Comparison of ENCODE assay signal across 11 cellular contexts in genomic region chr17:17179371-17179827, GRCh38. TPM values are rescaled to one million over a fixed set of nuclear protein-coding genes. Genes with fewer than 3 reads are reported as not detected.
A peak's percentile ranks its signal among the peaks of the same experiment; 100 is the strongest.
DNase-seq lines count a peak whose midpoint lies in the region; ATAC-seq and TF ChIP-seq lines count a peak whose summit lies in the region.
"Had no signal": no experiment of that assay in that cellular context is flagged by ENCODE, and none has a peak within 500 bp of the region (broad histone marks: within the 10 kb centered on the region; RNA-seq: fewer than 3 reads in every experiment).

No MANE protein-coding gene starts in this region.

- CTCF ChIA-PET in activated CD8-positive, alpha-beta memory T cell treated with anti-CD3 and anti-CD28 coated beads, Interleukin-2, amount 10 ng/mL, durations not matched to agents 7 days and 5 days (lab: Charles Lee): interaction anchor here (0.6 to 1.8 kb wide), 3 partner anchors 9 to 1004 kb away, joined by 3 to 5 read pairs (median 3); partner anchors contain the start of gene ALKBH5

- peaks cover 89% of the 10 kb centered on the region for H3K4me1 Mint-ChIP-seq in activated CD8-positive, alpha-beta memory T cell treated with anti-CD3 and anti-CD28 coated beads, Interleukin-2, amount 10 ng/mL, durations not matched to agents 7 days and 5 days
- H3K4me1 Mint-ChIP-seq in activated naive CD8-positive, alpha-beta T cell (ENCODE audit: low read depth): peaks cover 81% of the 10 kb centered on the region
- H3K4me1 Mint-ChIP-seq in stimulated activated effector memory CD8-positive, alpha-beta T cell treated with anti-CD3 and anti-CD28 coated beads, Interleukin-12 subunit alpha, Interleukin-12 subunit beta, amount 100 ng/mL, for 72 hours: peaks cover 69% of the 10 kb centered on the region

- peak; percentile 86 for ATAC-seq in activated CD8-positive, alpha-beta memory T cell treated with anti-CD3 and anti-CD28 coated beads, Interleukin-2, amount 10 ng/mL, durations not matched to agents 7 days and 5 days
- ATAC-seq in HG02870 (IDR thresholded peaks at IDR 0.05; ENCODE audit: unreplicated experiment) (peak; percentile 78), SK-N-SH treated with all-trans-retinoic acid at 6 μM for 48 hours (no peak)
- peak; percentile 90 for ATAC-seq in stimulated activated effector memory CD8-positive, alpha-beta T cell treated with anti-CD3 and anti-CD28 coated beads, Interleukin-12 subunit alpha, Interleukin-12 subunit beta, amount 100 ng/mL, for 72 hours

- H3K36me3 Mint-ChIP-seq in activated CD8-positive, alpha-beta memory T cell treated with anti-CD3 and anti-CD28 coated beads, Interleukin-2, amount 10 ng/mL, durations not matched to agents 7 days and 5 days: peaks cover 56% of the 10 kb centered on the region
- peaks cover 18% of the 10 kb centered on the region for H3K36me3 Mint-ChIP-seq in activated naive CD8-positive, alpha-beta T cell
- H3K36me3 Mint-ChIP-seq in stimulated activated effector memory CD8-positive, alpha-beta T cell treated with anti-CD3 and anti-CD28 coated beads, Interleukin-12 subunit alpha, Interleukin-12 subunit beta, amount 100 ng/mL, for 72 hours: peaks cover 94% of the 10 kb centered on the region

- peak overlapping the region; percentile 71 for H3K4me3 Mint-ChIP-seq in activated CD8-positive, alpha-beta memory T cell treated with anti-CD3 and anti-CD28 coated beads, Interleukin-2, amount 10 ng/mL, durations not matched to agents 7 days and 5 days
- peak overlapping the region; percentile 81 for H3K4me3 Mint-ChIP-seq in activated naive CD8-positive, alpha-beta T cell
- peak overlapping the region; percentile 76 for H3K4me3 Mint-ChIP-seq in stimulated activated effector memory CD8-positive, alpha-beta T cell treated with anti-CD3 and anti-CD28 coated beads, Interleukin-12 subunit alpha, Interleukin-12 subunit beta, amount 100 ng/mL, for 72 hours

- H3K27me3 Mint-ChIP-seq in activated CD8-positive, alpha-beta memory T cell treated with anti-CD3 and anti-CD28 coated beads, Interleukin-2, amount 10 ng/mL, durations not matched to agents 7 days and 5 days: no peaks in the 10 kb centered on the region
- no peaks in the 10 kb centered on the region for H3K27me3 Mint-ChIP-seq in activated naive CD8-positive, alpha-beta T cell

- H3K9me3 Mint-ChIP-seq in activated CD8-positive, alpha-beta memory T cell treated with anti-CD3 and anti-CD28 coated beads, Interleukin-2, amount 10 ng/mL, durations not matched to agents 7 days and 5 days (ENCODE audit: low read depth): no peaks in the 10 kb centered on the region
- H3K9me3 Mint-ChIP-seq in activated naive CD8-positive, alpha-beta T cell (ENCODE audit: low read depth): no peaks in the 10 kb centered on the region
- H3K9me3 Mint-ChIP-seq in stimulated activated effector memory CD8-positive, alpha-beta T cell treated with anti-CD3 and anti-CD28 coated beads, Interleukin-12 subunit alpha, Interleukin-12 subunit beta, amount 100 ng/mL, for 72 hours: no peaks in the 10 kb centered on the region

- peak overlapping the region; percentile 98 for H3K27ac Mint-ChIP-seq in activated CD8-positive, alpha-beta memory T cell treated with anti-CD3 and anti-CD28 coated beads, Interleukin-2, amount 10 ng/mL, durations not matched to agents 7 days and 5 days
- peak overlapping the region; percentile 97 for H3K27ac Mint-ChIP-seq in activated naive CD8-positive, alpha-beta T cell
- peak overlapping the region; percentile 98 for H3K27ac Mint-ChIP-seq in stimulated activated effector memory CD8-positive, alpha-beta T cell treated with anti-CD3 and anti-CD28 coated beads, Interleukin-12 subunit alpha, Interleukin-12 subunit beta, amount 100 ng/mL, for 72 hours

- DNase-seq in activated CD8-positive, alpha-beta memory T cell treated with anti-CD3 and anti-CD28 coated beads, Interleukin-2, amount 10 ng/mL, durations not matched to agents 7 days and 5 days: peak; percentile 55
- DNase-seq in activated CD8-positive, alpha-beta memory T cell treated with anti-CD3 and anti-CD28 coated beads, Interleukin-2, amount 50 U/mL, for 4 hours: no peak
- DNase-seq in stimulated activated effector memory CD8-positive, alpha-beta T cell treated with anti-CD3 and anti-CD28 coated beads, Interleukin-12 subunit alpha, Interleukin-12 subunit beta, amount 100 ng/mL, for 72 hours (ENCODE audit: low spot score in 2 of 2): peak in 1 of 2 donors; percentile 64
- no peak for DNase-seq in stimulated activated CD4-positive, alpha-beta T cell treated with anti-CD3 and anti-CD28 coated beads, Interleukin-15, amount 100 ng/mL, for 24 hours
- no peak for DNase-seq in ureter (ENCODE audit: low spot score)
- DNase-seq: ACHN; activated CD4-positive, alpha-beta T cell treated with anti-CD3 and anti-CD28 coated beads, Interleukin-2, amount 50 U/mL, for 4 hours; effector CD8-positive, alpha-beta T cell had no signal

TF ChIP-seq in SK-N-SH treated with all-trans-retinoic acid at 6 μM for 48 hours, 23 proteins besides CTCF, POLR2A, EP300 and RAD21:
- TF ChIP-seq RARB (CRISPR knock-in tag; IDR thresholded peaks at IDR 0.05) (no peak), PATZ1 (CRISPR knock-in tag; IDR thresholded peaks at IDR 0.05; ENCODE audit: borderline replicate concordance) (no peak), SNAI2 (CRISPR knock-in tag; IDR thresholded peaks at IDR 0.05) (no peak), TOX (CRISPR knock-in tag; IDR thresholded peaks at IDR 0.05; ENCODE audit: borderline replicate concordance) (no peak), TCF4 (CRISPR knock-in tag; IDR thresholded peaks at IDR 0.05; ENCODE audit: borderline replicate concordance) (no peak), GLIS3 (CRISPR knock-in tag; IDR thresholded peaks at IDR 0.05) (no peak), ISL1 (CRISPR knock-in tag; IDR thresholded peaks at IDR 0.05) (no peak), OSR1 (CRISPR knock-in tag; IDR thresholded peaks at IDR 0.05) (no peak), ZFP30 (CRISPR knock-in tag; IDR thresholded peaks at IDR 0.05) (no peak), ZC3H10 (CRISPR knock-in tag; IDR thresholded peaks at IDR 0.05) (no peak)

RNA-seq across cellular contexts. Expression of gene PLD6, which starts 26.7 kb away (rescaled TPM):
- total RNA-seq in activated CD8-positive, alpha-beta memory T cell treated with anti-CD3 and anti-CD28 coated beads, Interleukin-2, amount 10 ng/mL, durations not matched to agents 7 days and 5 days: 10 to 100 TPM in 1 of 2 experiments, 1 to 10 TPM in 1; 5.2 to 12.5 TPM
- 4.9 TPM for total RNA-seq in ureter

RNA-seq across cellular contexts. Expression of gene FLCN, which starts 57.6 kb away (rescaled TPM):
- total RNA-seq in activated CD8-positive, alpha-beta memory T cell treated with anti-CD3 and anti-CD28 coated beads, Interleukin-2, amount 10 ng/mL, durations not matched to agents 7 days and 5 days: 10 to 100 TPM; 36.2 to 47.7 TPM
- 59.8 TPM for total RNA-seq in ureter
